In the genomic region with DNA sequence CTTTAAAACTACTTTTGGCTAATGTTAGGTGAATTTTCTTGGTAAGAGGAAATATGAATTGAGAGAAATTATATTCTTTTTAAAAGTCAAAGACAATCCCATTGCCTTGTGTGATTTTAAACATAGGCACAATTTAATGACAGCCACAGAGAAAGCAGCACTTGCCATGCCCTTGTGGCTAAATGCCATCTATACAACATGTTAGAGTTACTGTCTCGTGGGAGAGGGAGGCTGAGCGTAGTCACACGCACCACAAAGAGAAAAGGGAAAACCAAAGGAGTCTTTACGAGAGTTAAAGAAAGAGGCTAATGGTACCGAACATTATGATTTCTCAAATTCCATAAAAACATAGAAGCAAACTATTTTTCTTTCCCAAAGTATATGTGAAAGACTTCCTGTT, we compare ENCODE assay signal across 1 cellular context.
TF ChIP-seq lines count a peak whose summit lies in the region.

No MANE protein-coding gene starts in this region.

TF ChIP-seq in GM23338, 12 proteins besides CTCF, POLR2A, EP300 and RAD21 (continued from another document):
- no peak for TF ChIP-seq NANOG (IDR thresholded peaks at IDR 0.05; ENCODE audit: borderline replicate concordance)
- TF ChIP-seq CREB1 (CRISPR knock-in tag; IDR thresholded peaks at IDR 0.05; ENCODE audit: low read depth), result no peak
- TF ChIP-seq EZH2 (IDR thresholded peaks at IDR 0.05; ENCODE audit: low read depth, unreplicated experiment), result no peak
